ENCODE assay signal across 9 cellular contexts in genomic region chr1:153032677-153033308, GRCh38. TPM values are rescaled to one million over a fixed set of nuclear protein-coding genes. Genes with fewer than 3 reads are reported as not detected.
A peak's percentile ranks its signal among the peaks of the same experiment; 100 is the strongest.
DNase-seq lines count a peak whose midpoint lies in the region; ATAC-seq and TF ChIP-seq lines count a peak whose summit lies in the region.
"Had no signal": no experiment of that assay in that cellular context is flagged by ENCODE, and none has a peak within 500 bp of the region (broad histone marks: within the 10 kb centered on the region; RNA-seq: fewer than 3 reads in every experiment).

No MANE protein-coding gene starts in this region.

- no peak overlapping the region for H3K4me3 Mint-ChIP-seq in activated T-helper 2 cell treated with anti-CD3 and anti-CD28 coated beads, Interferon-gamma antibody, Interleukin-2, Interleukin-4, amounts not matched to agents 10 μg/mL and 5 μg/mL and 100 μg/mL, durations not matched to agents 14 hours and 24 hours and 36 hours (ENCODE audit: low read depth)

- intact Hi-C loops in activated T-helper 2 cell treated with anti-CD3 and anti-CD28 coated beads, Interferon-gamma antibody, Interleukin-2, Interleukin-4, amounts not matched to agents 10 μg/mL and 5 μg/mL and 100 μg/mL, durations not matched to agents 14 hours and 24 hours and 36 hours (cut with micrococcal nuclease): no loop called here

- no peaks in the 10 kb centered on the region for H3K4me1 ChIP-seq in Peyer's patch

- H3K36me3 Mint-ChIP-seq in activated T-helper 2 cell treated with anti-CD3 and anti-CD28 coated beads, Interferon-gamma antibody, Interleukin-2, Interleukin-4, amounts not matched to agents 10 μg/mL and 5 μg/mL and 100 μg/mL, durations not matched to agents 14 hours and 24 hours and 36 hours (ENCODE audit: low read depth): no peaks in the 10 kb centered on the region

- TF ChIP-seq CTCF in BJ (IDR thresholded peaks at IDR 0.05; ENCODE audit: insufficient read depth, low read depth, low read length): peak; percentile 24; the same call in 1 of the 2 replicates
- TF ChIP-seq CTCF in WERI-Rb-1 (IDR thresholded peaks at IDR 0.05; ENCODE audit: low read depth, low read length): peak; percentile 97
- TF ChIP-seq CTCF in Peyer's patch (IDR thresholded peaks at IDR 0.05): no peak

- no peak for ATAC-seq in GM19395 (IDR thresholded peaks at IDR 0.05; ENCODE audit: unreplicated experiment)
- no peak for ATAC-seq in HG03097 (IDR thresholded peaks at IDR 0.05; ENCODE audit: low FRiP score, unreplicated experiment)

- H3K4me3 ChIP-seq in BJ (ENCODE audit: low read depth, low read length) (no peak overlapping the region), WERI-Rb-1 (ENCODE audit: low read depth, low read length) (no peak overlapping the region), Peyer's patch (no peak overlapping the region)

- H3K9me3 Mint-ChIP-seq in activated T-helper 2 cell treated with anti-CD3 and anti-CD28 coated beads, Interferon-gamma antibody, Interleukin-2, Interleukin-4, amounts not matched to agents 10 μg/mL and 5 μg/mL and 100 μg/mL, durations not matched to agents 14 hours and 24 hours and 36 hours: no peaks in the 10 kb centered on the region

- H3K9me3 ChIP-seq in WERI-Rb-1 (ENCODE audit: severe bottlenecking): peaks cover 8% of the 10 kb centered on the region
- no peaks in the 10 kb centered on the region for H3K9me3 ChIP-seq in Peyer's patch

- CTCF ChIA-PET in BJ (lab: Yijun Ruan, JAX): no interaction called here

- H3K27ac Mint-ChIP-seq in activated T-helper 2 cell treated with anti-CD3 and anti-CD28 coated beads, Interferon-gamma antibody, Interleukin-2, Interleukin-4, amounts not matched to agents 10 μg/mL and 5 μg/mL and 100 μg/mL, durations not matched to agents 14 hours and 24 hours and 36 hours: no peak overlapping the region

- H3K27ac ChIP-seq in WERI-Rb-1: no peak overlapping the region
- no peak overlapping the region for H3K27ac ChIP-seq in Peyer's patch

- H3K36me3 ChIP-seq in BJ (ENCODE audit: control insufficient read depth, insufficient read depth, low read length): no peaks in the 10 kb centered on the region
- no peaks in the 10 kb centered on the region for H3K36me3 ChIP-seq in WERI-Rb-1
- no peaks in the 10 kb centered on the region for H3K36me3 ChIP-seq in Peyer's patch

- H3K27me3 ChIP-seq in BJ (ENCODE audit: control insufficient read depth, insufficient read depth, low read length): no peaks in the 10 kb centered on the region
- no peaks in the 10 kb centered on the region for H3K27me3 ChIP-seq in WERI-Rb-1 (ENCODE audit: insufficient read depth, low read depth, severe bottlenecking)
- H3K27me3 ChIP-seq in Peyer's patch: no peaks in the 10 kb centered on the region

- no peaks in the 10 kb centered on the region for H3K4me1 Mint-ChIP-seq in activated T-helper 2 cell treated with anti-CD3 and anti-CD28 coated beads, Interferon-gamma antibody, Interleukin-2, Interleukin-4, amounts not matched to agents 10 μg/mL and 5 μg/mL and 100 μg/mL, durations not matched to agents 14 hours and 24 hours and 36 hours (ENCODE audit: low read depth)

- POLR2A ChIA-PET in BJ (lab: Charles Lee): no interaction called here

- no peak for TF ChIP-seq POLR2A in Peyer's patch (IDR thresholded peaks at IDR 0.05)

- peak; percentile 0 for DNase-seq in BJ (ENCODE audit: low read depth)
- DNase-seq in HPDE6-E6E7 (ENCODE audit: extremely low spot score): peak; percentile 84
- peak; percentile 97 for DNase-seq in WERI-Rb-1
- peak; percentile 81 for DNase-seq in kidney tubule cell (ENCODE audit: low spot score)
- DNase-seq in Peyer's patch: no peak
- DNase-seq in activated T-helper 2 cell treated with anti-CD3 and anti-CD28 coated beads, Interferon-gamma antibody, Interleukin-2, Interleukin-4, amounts not matched to agents 10 μg/mL and 5 μg/mL and 100 μg/mL, durations not matched to agents 14 hours and 24 hours and 36 hours (ENCODE audit: low spot score): no peak

- H3K27me3 Mint-ChIP-seq in activated T-helper 2 cell treated with anti-CD3 and anti-CD28 coated beads, Interferon-gamma antibody, Interleukin-2, Interleukin-4, amounts not matched to agents 10 μg/mL and 5 μg/mL and 100 μg/mL, durations not matched to agents 14 hours and 24 hours and 36 hours (ENCODE audit: low read depth): no peaks in the 10 kb centered on the region

RNA-seq across cellular contexts. Expression of gene SPRR1B, which starts 1.8 kb away (rescaled TPM):
- polyA plus RNA-seq in BJ (2011; rRNA removed): not detected in 2 replicates
- not detected in 2 replicates for polyA minus RNA-seq in BJ (2011; rRNA and poly(A)+ RNA removed)
- total RNA-seq in Peyer's patch: not detected
- not detected in 2 replicates for total RNA-seq in activated T-helper 2 cell treated with anti-CD3 and anti-CD28 coated beads, Interferon-gamma antibody, Interleukin-2, Interleukin-4, amounts not matched to agents 10 μg/mL and 5 μg/mL and 100 μg/mL, durations not matched to agents 14 hours and 24 hours and 36 hours
- total RNA-seq: T-helper 1 cell treated with Interleukin-12 subunit alpha and Interleukin-12 subunit beta and Interleukin-4 antibody, amounts not matched to agents 30 ng/mL and 1 ng/mL, for 36 hours had no signal

RNA-seq across cellular contexts. Expression of gene SPRR2D, which starts 8.1 kb away (rescaled TPM):
- polyA plus RNA-seq in BJ (2011; rRNA removed): not detected in 2 replicates
- not detected in 2 replicates for polyA minus RNA-seq in BJ (2011; rRNA and poly(A)+ RNA removed)
- not detected for total RNA-seq in Peyer's patch
- not detected in 2 replicates for total RNA-seq in activated T-helper 2 cell treated with anti-CD3 and anti-CD28 coated beads, Interferon-gamma antibody, Interleukin-2, Interleukin-4, amounts not matched to agents 10 μg/mL and 5 μg/mL and 100 μg/mL, durations not matched to agents 14 hours and 24 hours and 36 hours
- total RNA-seq: T-helper 1 cell treated with Interleukin-12 subunit alpha and Interleukin-12 subunit beta and Interleukin-4 antibody, amounts not matched to agents 30 ng/mL and 1 ng/mL, for 36 hours had no signal

RNA-seq across cellular contexts. Expression of gene SPRR2A, which starts 24.5 kb away (rescaled TPM):
- polyA plus RNA-seq in BJ (2011; rRNA removed): not detected in 2 replicates
- polyA minus RNA-seq in BJ (2011; rRNA and poly(A)+ RNA removed): not detected in 2 replicates
- not detected for total RNA-seq in Peyer's patch
- total RNA-seq in activated T-helper 2 cell treated with anti-CD3 and anti-CD28 coated beads, Interferon-gamma antibody, Interleukin-2, Interleukin-4, amounts not matched to agents 10 μg/mL and 5 μg/mL and 100 μg/mL, durations not matched to agents 14 hours and 24 hours and 36 hours: not detected in 2 replicates
- total RNA-seq: T-helper 1 cell treated with Interleukin-12 subunit alpha and Interleukin-12 subunit beta and Interleukin-4 antibody, amounts not matched to agents 30 ng/mL and 1 ng/mL, for 36 hours had no signal

RNA-seq across cellular contexts. Expression of gene SPRR3, which starts 31.2 kb away (rescaled TPM):
- not detected in 2 replicates for polyA plus RNA-seq in BJ (2011; rRNA removed)
- not detected in 2 replicates for polyA minus RNA-seq in BJ (2011; rRNA and poly(A)+ RNA removed)
- 1 to 10 TPM in 1 of 4 donors, not detected in 3; 4.4 TPM for total RNA-seq in Peyer's patch
- total RNA-seq in activated T-helper 2 cell treated with anti-CD3 and anti-CD28 coated beads, Interferon-gamma antibody, Interleukin-2, Interleukin-4, amounts not matched to agents 10 μg/mL and 5 μg/mL and 100 μg/mL, durations not matched to agents 14 hours and 24 hours and 36 hours: not detected in 2 replicates
- total RNA-seq: T-helper 1 cell treated with Interleukin-12 subunit alpha and Interleukin-12 subunit beta and Interleukin-4 antibody, amounts not matched to agents 30 ng/mL and 1 ng/mL, for 36 hours had no signal

RNA-seq across cellular contexts. Expression of gene SPRR2B, which starts 38.6 kb away (rescaled TPM):
- not detected in 2 replicates for polyA plus RNA-seq in BJ (2011; rRNA removed)
- not detected in 2 replicates for polyA minus RNA-seq in BJ (2011; rRNA and poly(A)+ RNA removed)
- not detected for total RNA-seq in Peyer's patch
- not detected in 2 replicates for total RNA-seq in activated T-helper 2 cell treated with anti-CD3 and anti-CD28 coated beads, Interferon-gamma antibody, Interleukin-2, Interleukin-4, amounts not matched to agents 10 μg/mL and 5 μg/mL and 100 μg/mL, durations not matched to agents 14 hours and 24 hours and 36 hours
- total RNA-seq: T-helper 1 cell treated with Interleukin-12 subunit alpha and Interleukin-12 subunit beta and Interleukin-4 antibody, amounts not matched to agents 30 ng/mL and 1 ng/mL, for 36 hours had no signal

Comparison
In these comparisons a context has a peak if more than half of its experiments do, and no peak if none do; other contexts are left out.
1. DNase-seq: peak in BJ (single experiment), HPDE6-E6E7 (single experiment), WERI-Rb-1 (single experiment) and kidney tubule cell (single experiment); none in Peyer's patch (0 of 3) and activated T-helper 2 cell treated with anti-CD3 and anti-CD28 coated beads, Interferon-gamma antibody, Interleukin-2, Interleukin-4, amounts not matched to agents 10 μg/mL and 5 μg/mL and 100 μg/mL, durations not matched to agents 14 hours and 24 hours and 36 hours (single experiment).
2. CTCF ChIP-seq: peak in BJ (single experiment) and WERI-Rb-1 (single experiment); none in Peyer's patch (0 of 6).